ENCODE assay signal across 8 cellular contexts in the genomic region with DNA sequence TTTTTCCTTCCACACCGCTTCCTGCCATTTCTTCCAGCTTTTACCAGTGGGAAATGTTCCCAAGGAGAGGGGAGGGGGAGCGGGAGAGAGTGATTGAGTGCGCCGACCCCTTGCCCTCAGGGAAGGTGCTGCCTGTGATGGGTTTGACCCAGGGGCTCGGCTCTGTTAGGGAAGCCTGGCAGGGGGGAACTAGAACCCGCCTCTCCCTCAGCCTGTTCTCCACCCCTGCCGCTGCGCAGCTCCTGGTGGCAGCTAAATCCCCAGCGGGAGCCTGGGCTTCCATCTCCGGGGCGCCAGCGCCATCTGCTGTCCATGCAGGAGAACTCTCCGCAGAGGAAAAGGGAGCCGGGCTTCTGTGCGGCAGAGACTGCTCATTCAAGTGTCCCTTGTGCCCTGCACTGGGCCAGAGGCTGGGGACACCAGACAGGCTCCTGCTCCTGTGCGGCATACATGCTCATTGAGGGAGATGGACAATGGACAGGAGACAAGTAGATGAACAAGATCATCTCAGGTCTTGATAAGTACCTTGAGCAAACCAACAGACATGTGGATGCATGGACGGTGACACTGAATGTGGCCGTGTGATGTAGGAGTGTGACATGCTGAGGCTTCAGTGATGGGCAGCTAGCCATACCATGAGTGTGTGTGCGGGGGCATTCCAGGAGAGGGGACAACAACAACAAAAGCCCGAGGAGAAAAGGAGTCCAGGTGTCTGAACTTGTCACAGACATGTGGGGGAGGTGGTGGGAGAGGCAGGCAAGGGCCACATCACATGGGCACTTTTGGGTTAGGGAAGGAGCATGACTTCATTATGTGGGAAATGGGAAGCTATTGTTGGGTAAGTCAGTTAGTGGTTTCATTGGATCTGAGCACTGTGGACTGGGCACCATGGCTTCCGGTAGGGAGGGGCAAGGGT. TPM values are rescaled to one million over a fixed set of nuclear protein-coding genes. Genes with fewer than 3 reads are reported as not detected.
DNase-seq lines count a peak whose midpoint lies in the region; FAIRE-seq and TF ChIP-seq lines count a peak whose summit lies in the region.

No MANE protein-coding gene starts in this region.

- no peaks in the 10 kb centered on the region for H4K20me1 ChIP-seq in Loucy (ENCODE audit: insufficient read depth, low read length, poor library complexity, severe bottlenecking)

- peaks cover 55% of the 10 kb centered on the region for H3K27me3 ChIP-seq in HAP-1 (ENCODE audit: low read depth)
- H3K27me3 ChIP-seq in Loucy (ENCODE audit: insufficient read depth, low read length, poor library complexity, severe bottlenecking) = no peaks in the 10 kb centered on the region
- H3K27me3 ChIP-seq in SJCRH30 = peaks cover 25% of the 10 kb centered on the region
- H3K27me3 ChIP-seq in ovary = no peaks in the 10 kb centered on the region
- peaks cover 0 to 22% of the 10 kb centered on the region in 2 donors for H3K27me3 ChIP-seq in tibial artery

- no peak overlapping the region for H3K9ac ChIP-seq in Loucy (ENCODE audit: low read depth, low read length, poor library complexity, severe bottlenecking)

- H3K9me2 ChIP-seq in Loucy (replicated peaks; ENCODE audit: low read depth, low read length) = no peaks in the 10 kb centered on the region

- intact Hi-C loops in ovary (cut with DNase I) (loop anchor here in 3 of 4 donors (1.0 to 10.0 kb wide), 5 partner anchors 54 to 366 kb away; a partner anchor contains a TSS), tibial artery (cut with DNase I; ENCODE audit: low total_unique reads) (loop anchor here (1.0 to 10.0 kb wide), 2 partner anchors 128 to 236 kb away; no protein-coding TSS in a partner anchor)

- H3K36me3 ChIP-seq in HAP-1 (replicated peaks) (no peaks in the 10 kb centered on the region), Loucy (ENCODE audit: insufficient read depth, low read length) (no peaks in the 10 kb centered on the region), SJCRH30 (no peaks in the 10 kb centered on the region), ovary (no peaks in the 10 kb centered on the region), tibial artery (no peaks in the 10 kb centered on the region)

- no peaks in the 10 kb centered on the region for H3K79me2 ChIP-seq in Loucy (ENCODE audit: insufficient read depth, low read length)

- no peak overlapping the region; the same call in 1 of the 2 replicates for H2AFZ ChIP-seq in Loucy (ENCODE audit: low read length)

- FAIRE-seq in frontal cortex (lab: Jason Lieb, UNC) = no peak

- TF ChIP-seq CTCF in Loucy (conservative IDR thresholded peaks at IDR 0.05; ENCODE audit: low read length) = peak; percentile 92
- peak; percentile 89 to 99 (median 99) for TF ChIP-seq CTCF in ovary (IDR thresholded peaks at IDR 0.05)
- TF ChIP-seq CTCF in tibial artery (IDR thresholded peaks at IDR 0.05) = peak; percentile 99

- TF ChIP-seq POLR2A in ovary (IDR thresholded peaks at IDR 0.05) = no peak

- H3F3A ChIP-seq in Loucy (ENCODE audit: low read depth) = no peaks in the 10 kb centered on the region

- H3K27ac ChIP-seq in SJCRH30 = no peak overlapping the region
- no peak overlapping the region for H3K27ac ChIP-seq in ovary
- H3K27ac ChIP-seq in tibial artery = no peak overlapping the region

- TF ChIP-seq EP300 in ovary (IDR thresholded peaks at IDR 0.05) = no peak

- no peak overlapping the region for H3K4me2 ChIP-seq in Loucy (ENCODE audit: low read depth, low read length, poor library complexity, severe bottlenecking)

- H3K4me1 ChIP-seq in HAP-1 (no peaks in the 10 kb centered on the region), Loucy (ENCODE audit: insufficient read depth, low read length, poor library complexity, severe bottlenecking) (no peaks in the 10 kb centered on the region), SJCRH30 (peaks cover 5% of the 10 kb centered on the region; the same call in 1 of the 2 replicates), ovary (ENCODE audit: insufficient read depth) (no peaks in the 10 kb centered on the region), tibial artery (peaks cover 0 to 8% (median 2%) of the 10 kb centered on the region in 4 donors)

- H3K4me3 ChIP-seq in HAP-1 (no peak overlapping the region), Loucy (ENCODE audit: low read length, poor library complexity, severe bottlenecking) (no peak overlapping the region), SJCRH30 (no peak overlapping the region), ovary (peak overlapping the region; percentile 22), tibial artery (peak overlapping the region; percentile 21)

- 7 to 13% (median 10%) methylated on average over 15 to 21 of the region's 21 CpGs for WGBS in ovary, 3 donors

- DNase-seq in GF-D8 (lab: John Stamatoyannopoulos, UW) = peak; percentile 19
- peak; percentile 82 to 94 for DNase-seq in HAP-1 (ENCODE audit: low spot score in 2 of 2)
- DNase-seq in SJCRH30 = peak; percentile 86 to 91
- DNase-seq in activated gamma-delta T cell treated with Interleukin-2 at 50 U/mL for 16 hours = peak; percentile 82
- peak; percentile 85 to 93 for DNase-seq in frontal cortex (ENCODE audit: low spot score in 2 of 2)
- peak; percentile 85 to 92 (median 89) for DNase-seq in ovary
- DNase-seq in tibial artery = peak; percentile 74 to 89

- in situ Hi-C loops in HAP-1 (cut with MboI; ENCODE audit: low sequenced_read_pairs) = loop anchor here (5.0 kb wide), 1 partner anchor 128 kb away; no protein-coding TSS in a partner anchor

- no peaks in the 10 kb centered on the region for H3K9me3 ChIP-seq in HAP-1
- H3K9me3 ChIP-seq in Loucy (ENCODE audit: insufficient read depth, low read depth, low read length) = no peaks in the 10 kb centered on the region
- H3K9me3 ChIP-seq in SJCRH30 (replicated peaks) = no peaks in the 10 kb centered on the region
- H3K9me3 ChIP-seq in ovary = no peaks in the 10 kb centered on the region
- no peaks in the 10 kb centered on the region for H3K9me3 ChIP-seq in tibial artery

RNA-seq across cellular contexts. Expression of a gene that starts 13.3 kb away (rescaled TPM):
- total RNA-seq in SJCRH30 (2014; rRNA removed; shearing (Covaris generic)) = 41.8 and 44.0 TPM in 2 replicates
- total RNA-seq in frontal cortex (24.1 TPM), ovary (100 to 1,000 TPM in 6 of 7 donors, 10 to 100 TPM in 1; 89.4 to 181 (median 135) TPM)
- 10 to 100 TPM in 1 of 2 donors, 1 to 10 TPM in 1; 4.0 to 76.0 TPM for polyA plus RNA-seq in ovary

RNA-seq across cellular contexts. Expression of a gene that starts 13.5 kb away (rescaled TPM):
- 8.1 and 8.2 TPM in 2 replicates for total RNA-seq in SJCRH30 (2014; rRNA removed; shearing (Covaris generic))
- total RNA-seq in frontal cortex (14.7 TPM), ovary (10 to 100 TPM in 6 of 7 donors, 1 to 10 TPM in 1; 5.8 to 22.7 (median 10.7) TPM)
- polyA plus RNA-seq in ovary = 1 to 10 TPM in 1 of 2 donors, under 1 TPM in 1; 0.62 to 6.5 TPM

RNA-seq across cellular contexts. Expression of a gene that starts 16.0 kb away (rescaled TPM):
- total RNA-seq in SJCRH30 (2014; rRNA removed; shearing (Covaris generic)) = 0.46 and 0.67 TPM in 2 replicates
- total RNA-seq in frontal cortex (2.9 TPM), ovary (under 1 TPM in 3 of 7 donors, not detected in 4; 0.10 to 0.28 (median 0.24) TPM)
- under 1 TPM in 1 of 2 donors, not detected in 1; 0.05 TPM for polyA plus RNA-seq in ovary

RNA-seq across cellular contexts. Expression of a gene that starts 31.6 kb away (rescaled TPM):
- 21.9 and 22.1 TPM in 2 replicates for total RNA-seq in SJCRH30 (2014; rRNA removed; shearing (Covaris generic))
- total RNA-seq in frontal cortex (13.0 TPM), ovary (10 to 100 TPM; 14.2 to 35.7 (median 23.7) TPM)
- 10 to 100 TPM; 20.0 to 33.7 TPM for polyA plus RNA-seq in ovary

RNA-seq across cellular contexts. Expression of a gene that starts 41.0 kb away (rescaled TPM):
- 67.8 and 71.6 TPM in 2 replicates for total RNA-seq in SJCRH30 (2014; rRNA removed; shearing (Covaris generic))
- 40.4 TPM for total RNA-seq in frontal cortex
- total RNA-seq in ovary = 100 to 1,000 TPM; 230 to 740 (median 473) TPM
- 100 to 1,000 TPM in 1 of 2 donors, 10 to 100 TPM in 1; 53.2 to 431 TPM for polyA plus RNA-seq in ovary

Comparison
In these comparisons a context has a peak if more than half of its experiments do, and no peak if none do; other contexts are left out.
1. DNase-seq: peak in every context shown above with its lines; median percentile 89 in frontal cortex; 89 in ovary; 88 in SJCRH30; 88 in HAP-1; 82 in activated gamma-delta T cell treated with Interleukin-2 at 50 U/mL for 16 hours; 82 in tibial artery; 19 in GF-D8.
2. H3K4me3 ChIP-seq: peak in ovary (single experiment) and tibial artery (2 of 2); none in HAP-1 (single experiment), Loucy (single experiment) and SJCRH30 (single experiment).
3. Peak in every context shown above with its lines, with median percentiles within 50 percentile points of each other: CTCF ChIP-seq.